15 cellular contexts compared by ENCODE assay signal in the genomic region with DNA sequence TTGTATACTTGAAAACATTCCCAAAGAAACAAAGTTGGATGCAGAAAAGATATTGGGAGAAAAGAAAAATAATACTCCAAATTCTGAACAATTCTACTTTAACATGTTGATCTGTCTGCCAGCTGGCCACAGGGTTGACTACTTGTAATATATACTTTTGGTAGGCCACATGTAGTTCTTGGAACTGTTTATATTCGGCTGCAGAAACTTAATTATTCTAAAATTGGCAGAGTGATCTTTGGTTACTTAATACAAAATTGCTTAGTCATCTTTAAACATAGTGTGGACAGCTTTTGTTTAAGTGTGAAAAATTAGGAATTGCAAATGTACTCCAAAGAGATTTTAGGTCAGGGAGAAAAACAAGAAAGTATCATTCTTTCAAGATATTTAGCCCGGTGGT.
DNase-seq lines count a peak whose midpoint lies in the region; ATAC-seq and TF ChIP-seq lines count a peak whose summit lies in the region.
"Had no signal": no experiment of that assay in that cellular context is flagged by ENCODE, and none has a peak within 500 bp of the region (broad histone marks: within the 10 kb centered on the region; RNA-seq: fewer than 3 reads in every experiment).

No MANE protein-coding gene starts in this region.

- DNase-seq in activated naive CD8-positive, alpha-beta T cell treated with anti-CD3 and anti-CD28 coated beads for 36 hours = no peak
- no peak for DNase-seq in activated naive CD8-positive, alpha-beta T cell treated with anti-CD3 and anti-CD28 coated beads, Interleukin-2, amount 50 U/mL, for 24 hours
- DNase-seq in choroid plexus epithelial cell (ENCODE audit: low read depth) (peak; percentile 33), mesothelial cell of epicardium (ENCODE audit: low spot score in 2 of 2, unreplicated experiment in 2 of 2) (no peak), uterus (no peak), NCI-H345 treated with DMSO at 0.1 percent for 48 hours (lab: John Stamatoyannopoulos, UW; ENCODE audit: unreplicated experiment) (no peak)
- DNase-seq: activated effector memory CD4-positive, alpha-beta T cell treated with Interleukin-2 at 50 U/mL for 16 hours; AML-193; hippocampal formation; NCI-H1436; NCI-H748 treated with DMSO at 0.1 percent for 48 hours; upper lobe of right lung had no signal

- TF ChIP-seq POLR2A in uterus (IDR thresholded peaks at IDR 0.05) = no peak

- H3K27ac ChIP-seq in uterus = peak overlapping the region; percentile 68 to 78
- H3K27ac ChIP-seq: upper lobe of right lung had no signal

- intact Hi-C loops in uterus (cut with DNase I; ENCODE audit: low total_unique reads) = no loop called here

- H3K4me3 Mint-ChIP-seq in activated naive CD8-positive, alpha-beta T cell treated with anti-CD3 and anti-CD28 coated beads for 36 hours = no peak overlapping the region
- no peak overlapping the region for H3K4me3 Mint-ChIP-seq in activated naive CD8-positive, alpha-beta T cell treated with anti-CD3 and anti-CD28 coated beads, Interleukin-2, amount 50 U/mL, for 24 hours
- no peak overlapping the region for H3K4me3 Mint-ChIP-seq in mesothelial cell of epicardium

- peaks cover 31% of the 10 kb centered on the region for H3K4me1 Mint-ChIP-seq in activated naive CD8-positive, alpha-beta T cell treated with anti-CD3 and anti-CD28 coated beads for 36 hours
- peaks cover 27% of the 10 kb centered on the region for H3K4me1 Mint-ChIP-seq in activated naive CD8-positive, alpha-beta T cell treated with anti-CD3 and anti-CD28 coated beads, Interleukin-2, amount 50 U/mL, for 24 hours
- peaks cover 46% of the 10 kb centered on the region for H3K4me1 Mint-ChIP-seq in mesothelial cell of epicardium

- no peaks in the 10 kb centered on the region for H3K27me3 ChIP-seq in uterus
- H3K27me3 ChIP-seq: upper lobe of right lung had no signal

- H3K27ac Mint-ChIP-seq in activated naive CD8-positive, alpha-beta T cell treated with anti-CD3 and anti-CD28 coated beads for 36 hours = peak overlapping the region; percentile 49
- H3K27ac Mint-ChIP-seq in activated naive CD8-positive, alpha-beta T cell treated with anti-CD3 and anti-CD28 coated beads, Interleukin-2, amount 50 U/mL, for 24 hours = no peak overlapping the region
- H3K27ac Mint-ChIP-seq in mesothelial cell of epicardium = peak overlapping the region; percentile 70

- no peaks in the 10 kb centered on the region for H3K9me3 ChIP-seq in uterus
- H3K9me3 ChIP-seq: HAP-1, upper lobe of right lung had no signal

- H3K27me3 Mint-ChIP-seq in activated naive CD8-positive, alpha-beta T cell treated with anti-CD3 and anti-CD28 coated beads for 36 hours = no peaks in the 10 kb centered on the region
- no peaks in the 10 kb centered on the region for H3K27me3 Mint-ChIP-seq in activated naive CD8-positive, alpha-beta T cell treated with anti-CD3 and anti-CD28 coated beads, Interleukin-2, amount 50 U/mL, for 24 hours
- H3K27me3 Mint-ChIP-seq in mesothelial cell of epicardium (ENCODE audit: low read depth) = no peaks in the 10 kb centered on the region

- H3K4me3 ChIP-seq in choroid plexus epithelial cell (ENCODE audit: low read depth, low read length) (no peak overlapping the region), uterus (no peak overlapping the region)
- H3K4me3 ChIP-seq: HAP-1, upper lobe of right lung had no signal

- H3K36me3 Mint-ChIP-seq in activated naive CD8-positive, alpha-beta T cell treated with anti-CD3 and anti-CD28 coated beads for 36 hours = peaks cover 19% of the 10 kb centered on the region
- H3K36me3 Mint-ChIP-seq in activated naive CD8-positive, alpha-beta T cell treated with anti-CD3 and anti-CD28 coated beads, Interleukin-2, amount 50 U/mL, for 24 hours (ENCODE audit: low read depth) = no peaks in the 10 kb centered on the region
- H3K36me3 Mint-ChIP-seq in mesothelial cell of epicardium = peaks cover 2% of the 10 kb centered on the region

- peaks cover 14% of the 10 kb centered on the region for H3K9me3 Mint-ChIP-seq in activated naive CD8-positive, alpha-beta T cell treated with anti-CD3 and anti-CD28 coated beads for 36 hours
- H3K9me3 Mint-ChIP-seq in activated naive CD8-positive, alpha-beta T cell treated with anti-CD3 and anti-CD28 coated beads, Interleukin-2, amount 50 U/mL, for 24 hours = peaks cover 4% of the 10 kb centered on the region
- no peaks in the 10 kb centered on the region for H3K9me3 Mint-ChIP-seq in mesothelial cell of epicardium

- no peak for TF ChIP-seq CTCF in choroid plexus epithelial cell (conservative IDR thresholded peaks at IDR 0.05; ENCODE audit: low read depth, low read length)
- TF ChIP-seq CTCF in mesothelial cell of epicardium (IDR thresholded peaks at IDR 0.05; ENCODE audit: unreplicated experiment) = no peak
- TF ChIP-seq CTCF in uterus (IDR thresholded peaks at IDR 0.05) = no peak

- ATAC-seq in activated naive CD8-positive, alpha-beta T cell treated with anti-CD3 and anti-CD28 coated beads, Interleukin-2, amount 50 U/mL, for 24 hours = no peak
- ATAC-seq in HG03039 (IDR thresholded peaks at IDR 0.05; ENCODE audit: unreplicated experiment) = no peak
- ATAC-seq in HG02678 (IDR thresholded peaks at IDR 0.05; ENCODE audit: unreplicated experiment) = no peak
- ATAC-seq: upper lobe of right lung had no signal

- peaks cover 6 to 10% of the 10 kb centered on the region in 2 donors for H3K4me1 ChIP-seq in uterus
- H3K4me1 ChIP-seq: upper lobe of right lung had no signal

- no peaks in the 10 kb centered on the region for H3K36me3 ChIP-seq in uterus
- H3K36me3 ChIP-seq: HAP-1, upper lobe of right lung had no signal
